Comparison of ENCODE assay signal across 9 cellular contexts in the genomic region with DNA sequence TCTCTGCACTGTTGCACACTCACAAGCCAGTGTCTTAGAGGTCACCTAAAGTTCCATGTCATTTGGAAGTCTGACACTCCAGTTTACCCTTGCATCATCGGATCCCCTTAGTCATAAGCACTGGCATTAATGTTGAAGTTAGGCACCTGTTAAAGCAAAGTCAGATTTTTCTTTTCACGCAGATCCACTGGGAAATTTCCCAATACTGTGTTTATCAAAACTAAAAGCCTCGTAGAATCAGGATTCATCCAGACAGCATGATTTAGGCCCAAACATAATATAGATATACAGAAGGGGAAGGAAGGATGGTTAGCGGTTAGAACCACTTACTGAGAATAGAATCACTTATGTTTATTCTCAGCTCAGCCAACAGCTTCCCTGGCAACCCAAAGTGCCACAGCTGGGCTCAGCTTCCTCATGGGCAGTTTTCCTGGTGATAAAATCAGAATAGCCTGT. TPM values are rescaled to one million over a fixed set of nuclear protein-coding genes. Genes with fewer than 3 reads are reported as not detected.
DNase-seq lines count a peak whose midpoint lies in the region; ATAC-seq and TF ChIP-seq lines count a peak whose summit lies in the region.
"Had no signal": no experiment of that assay in that cellular context is flagged by ENCODE, and none has a peak within 500 bp of the region (broad histone marks: within the 10 kb centered on the region; RNA-seq: fewer than 3 reads in every experiment).

No MANE protein-coding gene starts in this region.

- H3K4me3 ChIP-seq in SU-DHL-6 (ENCODE audit: insufficient read depth, low read length, poor library complexity, severe bottlenecking) = no peak overlapping the region
- no peak overlapping the region for H3K4me3 ChIP-seq in hepatocyte
- H3K4me3 ChIP-seq in esophagus muscularis mucosa = no peak overlapping the region
- H3K4me3 ChIP-seq: smooth muscle cell had no signal

- H4K20me1 ChIP-seq in SU-DHL-6 (ENCODE audit: low read depth, low read length) (no peaks in the 10 kb centered on the region), hepatocyte (ENCODE audit: insufficient read depth, poor library complexity, severe bottlenecking) (no peaks in the 10 kb centered on the region)

- H3K4me1 ChIP-seq in hepatocyte (ENCODE audit: insufficient read depth) (no peaks in the 10 kb centered on the region), esophagus muscularis mucosa (peaks cover 14 to 17% (median 15%) of the 10 kb centered on the region in 4 donors)

- no peak for TF ChIP-seq CTCF in SU-DHL-6 (IDR thresholded peaks at IDR 0.05; ENCODE audit: insufficient read depth, low read length, poor library complexity, severe bottlenecking)
- no peak for TF ChIP-seq CTCF in hepatocyte (IDR thresholded peaks at IDR 0.05; ENCODE audit: poor library complexity)
- TF ChIP-seq CTCF in esophagus muscularis mucosa (IDR thresholded peaks at IDR 0.05) = no peak

- TF ChIP-seq POLR2A in GM18505 (IDR thresholded peaks at IDR 0.05; ENCODE audit: borderline replicate concordance, extremely low read depth, insufficient read depth, insufficient read length) = no peak
- no peak for TF ChIP-seq POLR2A in esophagus muscularis mucosa (IDR thresholded peaks at IDR 0.05; ENCODE audit: low read depth)

- H3K9me3 ChIP-seq in SU-DHL-6 (ENCODE audit: insufficient read depth, low read length) = no peaks in the 10 kb centered on the region
- no peaks in the 10 kb centered on the region for H3K9me3 ChIP-seq in hepatocyte (ENCODE audit: low read depth)
- no peaks in the 10 kb centered on the region for H3K9me3 ChIP-seq in esophagus muscularis mucosa

- intact Hi-C loops in esophagus muscularis mucosa (cut with DNase I) = no loop called here

- H3K36me3 ChIP-seq in SU-DHL-6 (ENCODE audit: low read length) = no peaks in the 10 kb centered on the region
- no peaks in the 10 kb centered on the region for H3K36me3 ChIP-seq in hepatocyte (replicated peaks; ENCODE audit: insufficient read depth, low read depth)
- no peaks in the 10 kb centered on the region for H3K36me3 ChIP-seq in esophagus muscularis mucosa

- H3K27me3 ChIP-seq in SU-DHL-6 (ENCODE audit: low read length) (no peaks in the 10 kb centered on the region), hepatocyte (no peaks in the 10 kb centered on the region), esophagus muscularis mucosa (no peaks in the 10 kb centered on the region)

- DNase-seq in middle frontal gyrus (ENCODE audit: extremely low spot score, low spot score) (peak; percentile 23), hepatocyte (ENCODE audit: low spot score) (no peak), glomerular visceral epithelial cell (ENCODE audit: extremely low spot score) (no peak), DMS79 treated with DMSO at 0.1 percent for 48 hours (lab: John Stamatoyannopoulos, UW) (no peak), esophagus muscularis mucosa (ENCODE audit: extremely low spot score) (no peak)

- 76% methylated on average over 4 of the region's 4 CpGs for WGBS in hepatocyte (ENCODE audit: low lambda C conversion rate, missing lambda C conversion rate)
- WGBS in esophagus muscularis mucosa = 37% methylated on average over 4 of the region's 4 CpGs

- H3K27ac ChIP-seq in SU-DHL-6 (ENCODE audit: low read depth, low read length) (no peak overlapping the region), hepatocyte (no peak overlapping the region), esophagus muscularis mucosa (replicated peaks in 1 of 4) (peak overlapping the region in 1 of 4 donors; percentile 13)

- H3K9me2 ChIP-seq in SU-DHL-6 (replicated peaks; ENCODE audit: insufficient read depth, low read length) (no peaks in the 10 kb centered on the region), hepatocyte (replicated peaks; ENCODE audit: insufficient read depth) (no peaks in the 10 kb centered on the region)

- H2AFZ ChIP-seq in SU-DHL-6 (ENCODE audit: low read depth, low read length, severe bottlenecking) (no peak overlapping the region), hepatocyte (no peak overlapping the region)

- no peak overlapping the region for H3K9ac ChIP-seq in SU-DHL-6 (ENCODE audit: low read length)

- no peaks in the 10 kb centered on the region for H3K79me2 ChIP-seq in SU-DHL-6 (ENCODE audit: insufficient read depth, low read length)
- no peaks in the 10 kb centered on the region for H3K79me2 ChIP-seq in hepatocyte

- no peak for TF ChIP-seq EP300 in esophagus muscularis mucosa (IDR thresholded peaks at IDR 0.05)

- ATAC-seq in GM18505 (IDR thresholded peaks at IDR 0.05; ENCODE audit: unreplicated experiment) (peak; percentile 55), HG03097 (IDR thresholded peaks at IDR 0.05; ENCODE audit: low FRiP score, unreplicated experiment) (peak; percentile 73)

- H3K4me2 ChIP-seq in SU-DHL-6 (ENCODE audit: low read depth, low read length, poor library complexity, severe bottlenecking) (peak overlapping the region; percentile 24), hepatocyte (no peak overlapping the region)
- H3K4me2 ChIP-seq: smooth muscle cell had no signal

- no peaks in the 10 kb centered on the region for H3F3A ChIP-seq in SU-DHL-6 (ENCODE audit: insufficient read depth)

RNA-seq across cellular contexts. Expression of a gene that starts 30.1 kb away (rescaled TPM):
- total RNA-seq in hepatocyte (58.4 and 69.0 TPM in 2 replicates), esophagus muscularis mucosa (10 to 100 TPM; 51.7 to 65.2 (median 57.1) TPM)
- 20.2 and 21.4 TPM in 2 replicates for polyA plus RNA-seq in hepatocyte
